ENCODE assay signal across 8 cellular contexts in the genomic region with DNA sequence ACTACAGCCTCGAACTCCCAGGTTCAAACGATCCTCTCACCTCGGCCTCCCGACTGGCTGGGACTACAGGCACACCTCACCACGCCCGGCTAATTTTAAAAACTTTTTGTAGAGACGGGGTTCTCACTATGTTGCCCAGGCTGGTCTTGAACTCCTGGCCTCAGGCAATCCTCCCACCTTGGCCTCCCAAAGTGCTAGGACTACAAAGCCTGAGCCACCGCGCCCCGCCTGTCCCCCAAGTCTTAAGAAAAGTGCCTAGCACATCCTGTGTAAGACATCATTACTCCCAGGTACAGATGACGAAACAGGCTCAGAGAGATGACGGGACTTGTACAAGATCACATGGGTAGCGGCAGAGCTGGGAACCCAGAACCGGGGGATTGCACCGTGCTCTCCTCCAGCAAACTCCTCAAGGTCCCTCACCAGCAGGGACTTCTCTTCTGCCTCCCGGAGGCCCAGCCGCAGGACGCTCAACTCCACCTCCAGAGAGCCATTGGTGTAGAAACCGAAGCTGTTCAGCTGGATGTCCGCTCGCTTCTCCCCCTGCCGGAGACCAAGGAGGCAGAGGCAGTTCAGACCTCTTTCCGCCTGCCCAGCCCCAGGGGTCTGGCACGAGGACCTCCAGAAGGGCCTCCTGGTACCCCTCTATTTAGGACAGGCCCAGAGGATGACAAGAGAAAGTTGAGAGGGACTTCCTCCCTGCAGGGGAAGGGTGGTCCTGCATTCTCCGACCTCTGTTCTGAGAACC. TPM values are rescaled to one million over a fixed set of nuclear protein-coding genes. Genes with fewer than 3 reads are reported as not detected.
DNase-seq lines count a peak whose midpoint lies in the region; ATAC-seq and TF ChIP-seq lines count a peak whose summit lies in the region.

No MANE protein-coding gene starts in this region.

- H3K4me3 ChIP-seq in GM12864 (ENCODE audit: low read depth, low read length), result peak overlapping the region; percentile 86
- H3K4me3 ChIP-seq in mammary epithelial cell (replicated peaks in 1 of 3; ENCODE audit: insufficient read depth in 1 of 3, low read depth in 2 of 3, low read length in 3 of 3), result peak overlapping the region; percentile 74 to 99 (median 83)
- peak overlapping the region; percentile 82 to 86 (median 83) for H3K4me3 ChIP-seq in skeletal muscle tissue (ENCODE audit: low read length in 3 of 3)

- H3K4me1 ChIP-seq in mammary epithelial cell (ENCODE audit: insufficient read depth, low read length), result peaks cover 27% of the 10 kb centered on the region
- H3K4me1 ChIP-seq in skeletal muscle tissue (ENCODE audit: control insufficient read depth in 3 of 3, insufficient read depth in 3 of 3, low read length in 3 of 3), result peaks cover 29 to 34% (median 32%) of the 10 kb centered on the region in 3 donors

- TSS peak; percentile 86 for BruUV-seq in mammary epithelial cell (replicated peaks; lab: Mats Ljungman, UMichigan)

- in situ Hi-C loops in mammary epithelial cell (cut with MboI; ENCODE audit: low sequenced_read_pairs in 2 of 2), result loop anchor here in 1 of 2 donors (10.0 kb wide), 1 partner anchor 222 kb away; no protein-coding TSS in a partner anchor

- H3K4me3 Mint-ChIP-seq in immature natural killer cell, result peak overlapping the region; percentile 94 to 97 (median 97)

- H2AFZ ChIP-seq in mammary epithelial cell (ENCODE audit: low read depth, low read length), result peak overlapping the region; percentile 65

- no peak for ATAC-seq in GM18517 (IDR thresholded peaks at IDR 0.05; ENCODE audit: unreplicated experiment)

- dilution Hi-C loops in mammary epithelial cell (cut with HindIII; ENCODE audit: low sequenced_read_pairs), result no loop called here

- H3K9me3 Mint-ChIP-seq in immature natural killer cell, result peaks cover 0 to 1% (median 0%) of the 10 kb centered on the region in 6 donors

- peak; percentile 75 for DNase-seq in GM12864 (ENCODE audit: low read depth)
- DNase-seq in MV-4-11 (lab: John Stamatoyannopoulos, UW), result peak; percentile 91
- peak; percentile 92 for DNase-seq in mammary epithelial cell
- DNase-seq in immature natural killer cell, result peak; percentile 73 to 74 (median 74)
- no peak for DNase-seq in NCI-H128 (lab: John Stamatoyannopoulos, UW; ENCODE audit: unreplicated experiment)

- H3K27ac ChIP-seq in VCaP, result peak overlapping the region; percentile 77
- peak overlapping the region; percentile 80 for H3K27ac ChIP-seq in mammary epithelial cell (ENCODE audit: insufficient read depth, low read depth, low read length)
- H3K27ac ChIP-seq in skeletal muscle tissue (ENCODE audit: low read depth, low read length), result peak overlapping the region; percentile 95

- H3K27ac Mint-ChIP-seq in immature natural killer cell, result peak overlapping the region; percentile 97 to 99 (median 97)

- H3K9ac ChIP-seq in mammary epithelial cell (ENCODE audit: insufficient read depth, low read length) (peak overlapping the region; percentile 86), skeletal muscle tissue (ENCODE audit: low read depth in 1 of 3, low read length in 3 of 3) (peak overlapping the region; percentile 84 to 91 (median 89))

- WGBS in mammary epithelial cell (ENCODE audit: low coverage, missing lambda C conversion rate), result 4% methylated on average over 25 of the region's 25 CpGs

- peaks cover 30% of the 10 kb centered on the region for H3K79me2 ChIP-seq in mammary epithelial cell (ENCODE audit: insufficient read depth, low read length)

- H4K20me1 ChIP-seq in mammary epithelial cell (ENCODE audit: insufficient read depth, low read length), result no peaks in the 10 kb centered on the region

- peaks cover 33 to 40% of the 10 kb centered on the region in 2 donors for H3K4me1 Mint-ChIP-seq in immature natural killer cell

- H3K27me3 Mint-ChIP-seq in immature natural killer cell (ENCODE audit: low read depth in 3 of 3), result peaks cover 5 to 25% (median 10%) of the 10 kb centered on the region in 3 donors

- TF ChIP-seq CTCF in GM12864 (IDR thresholded peaks at IDR 0.05; ENCODE audit: low read depth, low read length, missing control alignments) (peak; percentile 77), VCaP (conservative IDR thresholded peaks at IDR 0.05) (peak; percentile 57), mammary epithelial cell (conservative IDR thresholded peaks at IDR 0.05 in 1 of 2, IDR thresholded peaks at IDR 0.05 in 1 of 2; ENCODE audit: extremely low read depth in 1 of 2, insufficient read depth in 1 of 2, low read depth in 1 of 2, low read length in 2 of 2) (peak; percentile 50 to 78)

- peaks cover 4 to 13% (median 9%) of the 10 kb centered on the region in 3 donors for H3K36me3 Mint-ChIP-seq in immature natural killer cell

- H3K4me2 ChIP-seq in mammary epithelial cell (ENCODE audit: insufficient read depth, low read depth, low read length), result peak overlapping the region; percentile 73

- intact Hi-C loops in mammary epithelial cell (cut with micrococcal nuclease), result loop anchor here (1.0 to 10.0 kb wide), 6 partner anchors 18 to 312 kb away; a partner anchor contains a TSS

- CTCF ChIA-PET in mammary epithelial cell (lab: Charles Lee; ENCODE audit: low non-redundant PET), result no interaction called here

- no peaks in the 10 kb centered on the region for H3K36me3 ChIP-seq in mammary epithelial cell (ENCODE audit: insufficient read depth, low read length)
- peaks cover 14 to 22% (median 16%) of the 10 kb centered on the region in 3 donors for H3K36me3 ChIP-seq in skeletal muscle tissue (ENCODE audit: control insufficient read depth in 3 of 3, insufficient read depth in 3 of 3, low read length in 3 of 3)

- H3K27me3 ChIP-seq in mammary epithelial cell (ENCODE audit: insufficient read depth, low read length), result no peaks in the 10 kb centered on the region
- H3K27me3 ChIP-seq in skeletal muscle tissue (ENCODE audit: control insufficient read depth in 3 of 3, insufficient read depth in 3 of 3, low read length in 3 of 3), result no peaks in the 10 kb centered on the region

- H3K9me3 ChIP-seq in mammary epithelial cell (replicated peaks; ENCODE audit: insufficient read depth, low read length), result no peaks in the 10 kb centered on the region
- no peaks in the 10 kb centered on the region for H3K9me3 ChIP-seq in skeletal muscle tissue (ENCODE audit: control insufficient read depth in 3 of 3, low read length in 3 of 3)

RNA-seq across cellular contexts. Expression of a gene that starts 1.0 kb away (rescaled TPM):
- total RNA-seq in mammary epithelial cell (10 to 100 TPM; 50.2 to 95.9 TPM), skeletal muscle tissue (14.6 TPM)
- polyA plus RNA-seq in mammary epithelial cell (75.9 TPM), immature natural killer cell (100 to 1,000 TPM; 127 to 178 (median 160) TPM)
- 230 TPM for polyA minus RNA-seq in mammary epithelial cell

RNA-seq across cellular contexts. Expression of a gene that starts 3.1 kb away (rescaled TPM):
- total RNA-seq in mammary epithelial cell, result 10 to 100 TPM; 45.0 to 73.3 TPM
- polyA plus RNA-seq in mammary epithelial cell, result 46.8 TPM
- 28.9 TPM for polyA minus RNA-seq in mammary epithelial cell
- 1 to 10 TPM in 1 of 3 donors, under 1 TPM in 1, not detected in 1; 0.86 to 1.5 TPM for polyA plus RNA-seq in immature natural killer cell
- 32.9 TPM for total RNA-seq in skeletal muscle tissue

RNA-seq across cellular contexts. Expression of a gene that starts 15.9 kb away (rescaled TPM):
- 100 to 1,000 TPM in 1 of 2 donors, 10 to 100 TPM in 1; 20.5 to 122 TPM for total RNA-seq in mammary epithelial cell
- polyA plus RNA-seq in mammary epithelial cell, result 142 TPM
- 403 TPM for polyA minus RNA-seq in mammary epithelial cell
- under 1 TPM in 2 of 3 donors, not detected in 1; 0.09 to 0.78 TPM for polyA plus RNA-seq in immature natural killer cell
- 71.5 TPM for total RNA-seq in skeletal muscle tissue

RNA-seq across cellular contexts. Expression of a gene that starts 30.9 kb away (rescaled TPM):
- total RNA-seq in mammary epithelial cell (10 to 100 TPM; 59.0 to 95.1 TPM), skeletal muscle tissue (not detected)
- polyA plus RNA-seq in mammary epithelial cell (31.9 TPM), immature natural killer cell (10 to 100 TPM in 1 of 3 donors, 1 to 10 TPM in 2; 7.4 to 13.6 (median 7.7) TPM)
- 31.9 TPM for polyA minus RNA-seq in mammary epithelial cell

RNA-seq across cellular contexts. Expression of a gene that starts 36.2 kb away (rescaled TPM):
- total RNA-seq in mammary epithelial cell (under 1 TPM; 0.17 to 0.96 TPM), skeletal muscle tissue (4.7 TPM)
- polyA plus RNA-seq in mammary epithelial cell (not detected), immature natural killer cell (10 to 100 TPM; 19.4 to 44.8 (median 22.8) TPM)
- polyA minus RNA-seq in mammary epithelial cell, result not detected
